15 cellular contexts compared by ENCODE assay signal in genomic region chr11:12162652-12163051, GRCh38. TPM values are rescaled to one million over a fixed set of nuclear protein-coding genes. Genes with fewer than 3 reads are reported as not detected.
DNase-seq lines count a peak whose midpoint lies in the region; TF ChIP-seq lines count a peak whose summit lies in the region.
"Had no signal": no experiment of that assay in that cellular context is flagged by ENCODE, and none has a peak within 500 bp of the region (broad histone marks: within the 10 kb centered on the region; RNA-seq: fewer than 3 reads in every experiment).

No MANE protein-coding gene starts in this region.

- H3K27ac ChIP-seq in AG04450 (ENCODE audit: low read depth, low read length) (peak overlapping the region; percentile 95), mammary epithelial cell (ENCODE audit: insufficient read depth, low read depth, low read length) (peak overlapping the region; percentile 98), muscle layer of duodenum (ENCODE audit: low read length) (peak overlapping the region; percentile 84)
- H3K27ac ChIP-seq: pancreas, SK-N-MC, WERI-Rb-1 had no signal

- H3K4me3 Mint-ChIP-seq in progenitor cell of endocrine pancreas (ENCODE audit: low read depth): no peak overlapping the region
- H3K4me3 Mint-ChIP-seq: IgD-negative memory B cell had no signal

- POLR2A ChIA-PET in AG04450 (lab: Yijun Ruan, JAX): interaction anchor here (0.6 to 2.4 kb wide), 3 partner anchors 19 to 75 kb away, joined by 3 to 12 read pairs (median 3); no protein-coding TSS in a partner anchor

- DNase-seq in AG04450 (ENCODE audit: low read depth, low spot score) (no peak), GM20000 (ENCODE audit: low spot score) (no peak), mammary epithelial cell (no peak), SHP77 (lab: John Stamatoyannopoulos, UW) (no peak), progenitor cell of endocrine pancreas (ENCODE audit: low spot score, unreplicated experiment) (no peak), foreskin melanocyte (no peak), NAMALWA (ENCODE audit: low spot score) (no peak)
- DNase-seq: DMS79 treated with DMSO at 0.1 percent for 48 hours, NCI-H146, pancreas, WERI-Rb-1 had no signal

- BruUV-seq in mammary epithelial cell (replicated peaks; lab: Mats Ljungman, UMichigan): no TSS peak

- H4K20me1 ChIP-seq in mammary epithelial cell (ENCODE audit: insufficient read depth, low read length): no peaks in the 10 kb centered on the region

- H3K9me3 ChIP-seq in AG04450 (ENCODE audit: control insufficient read depth, insufficient read depth, low read length) (no peaks in the 10 kb centered on the region), mammary epithelial cell (replicated peaks; ENCODE audit: insufficient read depth, low read length) (no peaks in the 10 kb centered on the region), muscle layer of duodenum (ENCODE audit: control insufficient read depth in 1 of 2, low read length in 2 of 2) (no peaks in the 10 kb centered on the region)
- H3K9me3 ChIP-seq: HAP-1, pancreas had no signal

- in situ Hi-C loops in mammary epithelial cell (cut with MboI; ENCODE audit: low sequenced_read_pairs in 2 of 2): no loop called here

- H3K9ac ChIP-seq in mammary epithelial cell (ENCODE audit: insufficient read depth, low read length): peak overlapping the region; percentile 91

- TF ChIP-seq CTCF in AG04450 (IDR thresholded peaks at IDR 0.05; ENCODE audit: low read depth, low read length) (no peak), GM20000 (IDR thresholded peaks at IDR 0.05; ENCODE audit: extremely low read depth, missing control alignments) (peak; percentile 5), mammary epithelial cell (conservative IDR thresholded peaks at IDR 0.05 in 1 of 2, IDR thresholded peaks at IDR 0.05 in 1 of 2; ENCODE audit: extremely low read depth in 1 of 2, insufficient read depth in 1 of 2, low read depth in 1 of 2, low read length in 2 of 2) (no peak), progenitor cell of endocrine pancreas (IDR thresholded peaks at IDR 0.05; ENCODE audit: unreplicated experiment) (no peak)

- H3K4me3 ChIP-seq in AG04450 (ENCODE audit: low read depth, low read length) (no peak overlapping the region), mammary epithelial cell (replicated peaks in 1 of 3; ENCODE audit: insufficient read depth in 1 of 3, low read depth in 2 of 3, low read length in 3 of 3) (no peak overlapping the region), muscle layer of duodenum (ENCODE audit: low read depth in 1 of 2, low read length in 2 of 2) (no peak overlapping the region)
- H3K4me3 ChIP-seq: HAP-1, pancreas, SK-N-MC had no signal

- no peaks in the 10 kb centered on the region for H3K9me3 Mint-ChIP-seq in progenitor cell of endocrine pancreas (ENCODE audit: low read depth)
- H3K9me3 Mint-ChIP-seq: IgD-negative memory B cell had no signal

- H3K36me3 ChIP-seq in mammary epithelial cell (ENCODE audit: insufficient read depth, low read length): peaks cover 32% of the 10 kb centered on the region
- H3K36me3 ChIP-seq in muscle layer of duodenum (ENCODE audit: control insufficient read depth in 1 of 2, insufficient read depth in 2 of 2, low read length in 2 of 2): peaks cover 7 to 24% of the 10 kb centered on the region in 2 donors
- H3K36me3 ChIP-seq: HAP-1, pancreas, WERI-Rb-1 had no signal

- dilution Hi-C loops in mammary epithelial cell (cut with HindIII; ENCODE audit: low sequenced_read_pairs): loop anchor here (5.0 kb wide), 3 partner anchors 35 to 95 kb away; no protein-coding TSS in a partner anchor

- H3K27me3 ChIP-seq in AG04450 (ENCODE audit: control insufficient read depth, insufficient read depth, low read length) (no peaks in the 10 kb centered on the region), mammary epithelial cell (ENCODE audit: insufficient read depth, low read length) (no peaks in the 10 kb centered on the region), muscle layer of duodenum (ENCODE audit: low read depth, low read length) (no peaks in the 10 kb centered on the region)
- H3K27me3 ChIP-seq: pancreas had no signal

- H3K4me1 ChIP-seq in mammary epithelial cell (ENCODE audit: insufficient read depth, low read length) (peaks cover 70% of the 10 kb centered on the region), muscle layer of duodenum (ENCODE audit: control insufficient read depth in 1 of 2, insufficient read depth in 2 of 2, low read length in 2 of 2) (peaks cover 17 to 40% of the 10 kb centered on the region in 2 donors)

- no peak overlapping the region for H3K4me2 ChIP-seq in mammary epithelial cell (ENCODE audit: insufficient read depth, low read depth, low read length)

- H2AFZ ChIP-seq in mammary epithelial cell (ENCODE audit: low read depth, low read length): no peak overlapping the region

- CTCF ChIA-PET in AG04450 (lab: Charles Lee): no interaction called here
- CTCF ChIA-PET in mammary epithelial cell (lab: Charles Lee; ENCODE audit: low non-redundant PET): no interaction called here

- H3K27ac Mint-ChIP-seq in progenitor cell of endocrine pancreas: no peak overlapping the region

- 100% methylated on average over 1 of the region's 1 CpG for WGBS in mammary epithelial cell (ENCODE audit: low coverage, missing lambda C conversion rate)

- H3K79me2 ChIP-seq in mammary epithelial cell (ENCODE audit: insufficient read depth, low read length): peaks cover 73% of the 10 kb centered on the region

- H3K4me1 Mint-ChIP-seq in progenitor cell of endocrine pancreas (ENCODE audit: low read depth): peaks cover 32% of the 10 kb centered on the region
- H3K4me1 Mint-ChIP-seq: IgD-negative memory B cell had no signal

- no peaks in the 10 kb centered on the region for H3K36me3 Mint-ChIP-seq in progenitor cell of endocrine pancreas (ENCODE audit: insufficient read depth)
- H3K36me3 Mint-ChIP-seq: IgD-negative memory B cell had no signal

- H3K27me3 Mint-ChIP-seq in progenitor cell of endocrine pancreas: peaks cover 6% of the 10 kb centered on the region

- intact Hi-C loops in mammary epithelial cell (cut with micrococcal nuclease): loop anchor here (1.0 kb wide), 1 partner anchor 74 kb away; no protein-coding TSS in a partner anchor

RNA-seq across cellular contexts. Expression of gene MICAL2, which starts 52.3 kb away (rescaled TPM):
- polyA plus RNA-seq in AG04450 (2011; rRNA removed) (171 and 222 TPM in 2 replicates), mammary epithelial cell (71.2 TPM)
- 389 and 460 TPM in 2 replicates for polyA minus RNA-seq in AG04450 (2011; rRNA and poly(A)+ RNA removed)
- total RNA-seq in mammary epithelial cell (100 to 1,000 TPM; 163 to 339 TPM), progenitor cell of endocrine pancreas (8.3 and 10.0 TPM in 2 replicates)
- polyA minus RNA-seq in mammary epithelial cell: 276 TPM

Comparison
In these comparisons a context has a peak if more than half of its experiments do, and no peak if none do; other contexts are left out.
1. RNA of gene MICAL2, which starts 52.3 kb away (total RNA-seq): 163 to 339 TPM in mammary epithelial cell; 8.3 to 10.0 TPM in progenitor cell of endocrine pancreas; every median in the first group is over 10 times any median in the second.
2. Peak in every context shown above with its lines, with median percentiles within 50 percentile points of each other: H3K27ac ChIP-seq.